17 cellular contexts compared by ENCODE assay signal in the genomic region with DNA sequence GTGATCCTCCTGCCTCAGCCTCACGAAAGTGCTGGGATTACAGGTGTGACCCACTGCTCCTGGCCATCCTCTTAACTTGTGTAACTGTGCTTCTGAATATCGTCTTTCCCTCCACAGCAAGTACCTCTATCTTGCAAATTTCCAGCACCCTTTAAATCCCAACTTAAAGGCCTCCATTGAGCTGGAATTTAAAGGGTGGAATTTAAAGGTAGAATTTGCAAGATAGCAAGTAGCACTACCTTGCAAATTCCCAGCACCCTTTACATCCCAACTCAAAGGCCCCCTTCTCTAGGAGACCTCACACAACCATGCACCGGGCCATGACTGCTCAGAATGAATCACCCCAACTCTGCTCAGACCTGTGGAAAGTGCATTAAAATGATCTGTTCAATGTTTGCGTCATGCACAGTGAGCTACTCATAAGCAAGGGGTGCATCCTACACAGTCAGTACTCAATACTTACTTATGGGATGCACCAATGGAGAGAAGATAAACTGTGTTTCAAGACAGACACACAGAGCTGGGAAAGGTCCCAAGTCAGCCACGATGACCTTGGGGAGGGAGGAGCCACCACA. TPM values are rescaled to one million over a fixed set of nuclear protein-coding genes. Genes with fewer than 3 reads are reported as not detected.
DNase-seq lines count a peak whose midpoint lies in the region; ATAC-seq and TF ChIP-seq lines count a peak whose summit lies in the region.
"Had no signal": no experiment of that assay in that cellular context is flagged by ENCODE, and none has a peak within 500 bp of the region (broad histone marks: within the 10 kb centered on the region; RNA-seq: fewer than 3 reads in every experiment).

No MANE protein-coding gene starts in this region.

- peak; percentile 18 for DNase-seq in H7
- peak; percentile 58 for DNase-seq in amniotic epithelial cell (ENCODE audit: low read depth)
- no peak for DNase-seq in sigmoid colon
- no peak for DNase-seq in NK-92 (lab: John Stamatoyannopoulos, UW; ENCODE audit: unreplicated experiment)
- no peak for DNase-seq in DMS 273 (lab: John Stamatoyannopoulos, UW; ENCODE audit: unreplicated experiment)
- DNase-seq in NCI-H446 (lab: John Stamatoyannopoulos, UW) = no peak
- DNase-seq: DMS53, Karpas-422, NCI-H2029, NCI-H2171 treated with DMSO at 0.1 percent for 48 hours, NCI-H510A, SJCRH30, SW 1271 had no signal

- no peak for TF ChIP-seq POLR2A in sigmoid colon (IDR thresholded peaks at IDR 0.05)

- H3K4me1 ChIP-seq in sigmoid colon = peaks cover 0 to 28% (median 10%) of the 10 kb centered on the region in 4 donors
- H3K4me1 ChIP-seq: SJCRH30 had no signal

- 77 to 83% methylated on average over 5 of the region's 5 CpGs for WGBS in sigmoid colon, 2 donors

- H3K4me3 ChIP-seq in H7 (ENCODE audit: insufficient read depth, low read depth, low read length) (no peak overlapping the region), sigmoid colon (no peak overlapping the region)
- H3K4me3 ChIP-seq: SJCRH30 had no signal

- no peak for TF ChIP-seq EP300 in sigmoid colon (IDR thresholded peaks at IDR 0.05)

- H3K36me3 ChIP-seq in H7 (replicated peaks; ENCODE audit: control insufficient read depth, insufficient read depth, low read length) (no peaks in the 10 kb centered on the region), sigmoid colon (no peaks in the 10 kb centered on the region)
- H3K36me3 ChIP-seq: SJCRH30 had no signal

- TF ChIP-seq CTCF in sigmoid colon (IDR thresholded peaks at IDR 0.05) = no peak

- ATAC-seq in esophagus mucosa (peak; percentile 68), GM19463 (IDR thresholded peaks at IDR 0.05; ENCODE audit: unreplicated experiment) (no peak)
- ATAC-seq: HepG2 had no signal

- intact Hi-C loops in sigmoid colon (cut with DNase I) = no loop called here

- no peaks in the 10 kb centered on the region for H3K27me3 ChIP-seq in H7 (ENCODE audit: control insufficient read depth, insufficient read depth, low read length)
- no peaks in the 10 kb centered on the region for H3K27me3 ChIP-seq in sigmoid colon
- H3K27me3 ChIP-seq: SJCRH30 had no signal

- H3K27ac ChIP-seq in sigmoid colon = peak overlapping the region in 3 of 4 donors; percentile 31 to 53 (median 41)
- H3K27ac ChIP-seq: C4-2B, SJCRH30 had no signal

- H3K9me3 ChIP-seq in sigmoid colon = no peaks in the 10 kb centered on the region
- H3K9me3 ChIP-seq: SJCRH30 had no signal

RNA-seq across cellular contexts. Expression of gene SDK1, which starts 17.8 kb away (rescaled TPM):
- 2.4 and 4.1 TPM in 2 replicates for total RNA-seq in H7 (2014; rRNA removed; shearing (Covaris generic))
- total RNA-seq in esophagus mucosa (1.0 TPM), sigmoid colon (10 to 100 TPM in 3 of 4 donors, 1 to 10 TPM in 1; 8.2 to 23.0 (median 12.8) TPM)
- polyA plus RNA-seq in sigmoid colon = 1 to 10 TPM in 1 of 3 donors, under 1 TPM in 1, not detected in 1; under 0.01 to 2.2 TPM

Comparison
In these comparisons a context has a peak if more than half of its experiments do, and no peak if none do; other contexts are left out.
1. DNase-seq: peak in H7 (single experiment) and amniotic epithelial cell (single experiment); none in sigmoid colon (single experiment), NK-92 (single experiment), DMS 273 (single experiment) and NCI-H446 (0 of 2).